10 cellular contexts compared by ENCODE assay signal in genomic region chr4:26015133-26015651, GRCh38.
DNase-seq lines count a peak whose midpoint lies in the region; ATAC-seq and TF ChIP-seq lines count a peak whose summit lies in the region.
"Had no signal": no experiment of that assay in that cellular context is flagged by ENCODE, and none has a peak within 500 bp of the region (broad histone marks: within the 10 kb centered on the region; RNA-seq: fewer than 3 reads in every experiment).

No MANE protein-coding gene starts in this region.

- H3K36me3 Mint-ChIP-seq in MCF 10A (ENCODE audit: insufficient read depth, unreplicated experiment), result no peaks in the 10 kb centered on the region
- H3K36me3 Mint-ChIP-seq in stimulated activated effector memory CD8-positive, alpha-beta T cell treated with anti-CD3 and anti-CD28 coated beads, Interleukin-12 subunit alpha, Interleukin-12 subunit beta, amount 100 ng/mL, for 72 hours, result no peaks in the 10 kb centered on the region

- H3K27me3 Mint-ChIP-seq in MCF 10A (ENCODE audit: insufficient read depth, unreplicated experiment), result peaks cover 36% of the 10 kb centered on the region

- peak in 3 of 4 donors; percentile 34 to 72 (median 40) for ATAC-seq in right lobe of liver
- ATAC-seq in stimulated activated effector memory CD8-positive, alpha-beta T cell treated with anti-CD3 and anti-CD28 coated beads, Interleukin-12 subunit alpha, Interleukin-12 subunit beta, amount 100 ng/mL, for 72 hours, result no peak
- no peak for ATAC-seq in GM18873 (IDR thresholded peaks at IDR 0.05; ENCODE audit: low FRiP score, unreplicated experiment)
- no peak for ATAC-seq in HG03175 (IDR thresholded peaks at IDR 0.05; ENCODE audit: unreplicated experiment)
- ATAC-seq: activated CD4-positive, CD25-positive, alpha-beta regulatory T cell treated with anti-CD3 and anti-CD28 coated beads, Interleukin-2, amount 50 U/mL, for 24 hours had no signal

- H3K27ac ChIP-seq in breast epithelium (peak overlapping the region; percentile 45 to 67), right lobe of liver (no peak overlapping the region)

- TF ChIP-seq CTCF in breast epithelium (IDR thresholded peaks at IDR 0.05) (no peak), MCF 10A (IDR thresholded peaks at IDR 0.05; ENCODE audit: unreplicated experiment) (no peak), right lobe of liver (IDR thresholded peaks at IDR 0.05) (no peak)

- TF ChIP-seq POLR2A in breast epithelium (IDR thresholded peaks at IDR 0.05), result no peak
- TF ChIP-seq POLR2A in right lobe of liver (IDR thresholded peaks at IDR 0.05), result no peak

- H3K27me3 ChIP-seq in breast epithelium, result no peaks in the 10 kb centered on the region
- H3K27me3 ChIP-seq in right lobe of liver, result no peaks in the 10 kb centered on the region

- no peak overlapping the region for H3K4me3 Mint-ChIP-seq in MCF 10A (ENCODE audit: unreplicated experiment)
- no peak overlapping the region for H3K4me3 Mint-ChIP-seq in stimulated activated effector memory CD8-positive, alpha-beta T cell treated with anti-CD3 and anti-CD28 coated beads, Interleukin-12 subunit alpha, Interleukin-12 subunit beta, amount 100 ng/mL, for 72 hours

- peaks cover 7% of the 10 kb centered on the region for H3K4me1 Mint-ChIP-seq in MCF 10A (ENCODE audit: insufficient read depth, unreplicated experiment)
- peaks cover 19% of the 10 kb centered on the region for H3K4me1 Mint-ChIP-seq in stimulated activated effector memory CD8-positive, alpha-beta T cell treated with anti-CD3 and anti-CD28 coated beads, Interleukin-12 subunit alpha, Interleukin-12 subunit beta, amount 100 ng/mL, for 72 hours

- H3K4me3 ChIP-seq in breast epithelium, result no peak overlapping the region
- H3K4me3 ChIP-seq in right lobe of liver, result no peak overlapping the region

- H3K9me3 Mint-ChIP-seq in MCF 10A (ENCODE audit: unreplicated experiment), result no peaks in the 10 kb centered on the region
- H3K9me3 Mint-ChIP-seq in stimulated activated effector memory CD8-positive, alpha-beta T cell treated with anti-CD3 and anti-CD28 coated beads, Interleukin-12 subunit alpha, Interleukin-12 subunit beta, amount 100 ng/mL, for 72 hours, result no peaks in the 10 kb centered on the region

- H3K36me3 ChIP-seq in breast epithelium (no peaks in the 10 kb centered on the region), right lobe of liver (no peaks in the 10 kb centered on the region)

- intact Hi-C loops in breast epithelium (cut with DNase I; ENCODE audit: low total_unique reads), result no loop called here
- intact Hi-C loops in MCF 10A (cut with micrococcal nuclease), result no loop called here
- intact Hi-C loops in right lobe of liver (cut with DNase I), result no loop called here

- H3K9me3 ChIP-seq in breast epithelium (no peaks in the 10 kb centered on the region), right lobe of liver (no peaks in the 10 kb centered on the region)

- WGBS in right lobe of liver (ENCODE audit: insufficient coverage, low coverage, low lambda C conversion rate, missing lambda C conversion rate), result 37% methylated on average over 5 of the region's 7 CpGs

- peaks cover 0 to 8% of the 10 kb centered on the region in 2 donors for H3K4me1 ChIP-seq in breast epithelium
- peaks cover 0 to 8% (median 0%) of the 10 kb centered on the region in 4 donors for H3K4me1 ChIP-seq in right lobe of liver

- BruUV-seq in MCF 10A (replicated peaks; lab: Mats Ljungman, UMichigan), result no TSS peak

- POLR2A ChIA-PET in MCF 10A (lab: Yijun Ruan, JAX), result interaction anchor here (0.8 to 1.5 kb wide), 2 partner anchors 9 to 15 kb away, joined by 3 read pairs; no protein-coding TSS in a partner anchor

- H3K27ac Mint-ChIP-seq in MCF 10A (ENCODE audit: low read depth, unreplicated experiment), result no peak overlapping the region
- no peak overlapping the region for H3K27ac Mint-ChIP-seq in stimulated activated effector memory CD8-positive, alpha-beta T cell treated with anti-CD3 and anti-CD28 coated beads, Interleukin-12 subunit alpha, Interleukin-12 subunit beta, amount 100 ng/mL, for 72 hours

- DNase-seq in breast epithelium (ENCODE audit: low spot score in 2 of 2), result peak in 1 of 2 donors; percentile 87
- DNase-seq in MCF 10A (ENCODE audit: unreplicated experiment), result no peak
- DNase-seq in dedifferentiated amniotic fluid mesenchymal stem cell (ENCODE audit: extremely low spot score), result peak; percentile 97
- peak in 1 of 3 donors; percentile 50 for DNase-seq in right lobe of liver
- DNase-seq in ureter (ENCODE audit: low spot score), result peak; percentile 67
- DNase-seq in stimulated activated effector memory CD8-positive, alpha-beta T cell treated with anti-CD3 and anti-CD28 coated beads, Interleukin-12 subunit alpha, Interleukin-12 subunit beta, amount 100 ng/mL, for 72 hours (ENCODE audit: low spot score in 2 of 2), result no peak
- DNase-seq: activated naive CD4-positive, alpha-beta T cell had no signal

- CTCF ChIA-PET in MCF 10A (lab: Yijun Ruan, JAX), result no interaction called here

Comparison
In these comparisons a context has a peak if more than half of its experiments do, and no peak if none do; other contexts are left out.
1. DNase-seq: peak in dedifferentiated amniotic fluid mesenchymal stem cell (single experiment) and ureter (single experiment); none in MCF 10A (single experiment) and stimulated activated effector memory CD8-positive, alpha-beta T cell treated with anti-CD3 and anti-CD28 coated beads, Interleukin-12 subunit alpha, Interleukin-12 subunit beta, amount 100 ng/mL, for 72 hours (0 of 2).
2. H3K27ac ChIP-seq: peak in breast epithelium (2 of 2); none in right lobe of liver (0 of 3).
3. ATAC-seq: peak in right lobe of liver (3 of 4); none in stimulated activated effector memory CD8-positive, alpha-beta T cell treated with anti-CD3 and anti-CD28 coated beads, Interleukin-12 subunit alpha, Interleukin-12 subunit beta, amount 100 ng/mL, for 72 hours (single experiment), GM18873 (single experiment) and HG03175 (single experiment).